In the genomic region with DNA sequence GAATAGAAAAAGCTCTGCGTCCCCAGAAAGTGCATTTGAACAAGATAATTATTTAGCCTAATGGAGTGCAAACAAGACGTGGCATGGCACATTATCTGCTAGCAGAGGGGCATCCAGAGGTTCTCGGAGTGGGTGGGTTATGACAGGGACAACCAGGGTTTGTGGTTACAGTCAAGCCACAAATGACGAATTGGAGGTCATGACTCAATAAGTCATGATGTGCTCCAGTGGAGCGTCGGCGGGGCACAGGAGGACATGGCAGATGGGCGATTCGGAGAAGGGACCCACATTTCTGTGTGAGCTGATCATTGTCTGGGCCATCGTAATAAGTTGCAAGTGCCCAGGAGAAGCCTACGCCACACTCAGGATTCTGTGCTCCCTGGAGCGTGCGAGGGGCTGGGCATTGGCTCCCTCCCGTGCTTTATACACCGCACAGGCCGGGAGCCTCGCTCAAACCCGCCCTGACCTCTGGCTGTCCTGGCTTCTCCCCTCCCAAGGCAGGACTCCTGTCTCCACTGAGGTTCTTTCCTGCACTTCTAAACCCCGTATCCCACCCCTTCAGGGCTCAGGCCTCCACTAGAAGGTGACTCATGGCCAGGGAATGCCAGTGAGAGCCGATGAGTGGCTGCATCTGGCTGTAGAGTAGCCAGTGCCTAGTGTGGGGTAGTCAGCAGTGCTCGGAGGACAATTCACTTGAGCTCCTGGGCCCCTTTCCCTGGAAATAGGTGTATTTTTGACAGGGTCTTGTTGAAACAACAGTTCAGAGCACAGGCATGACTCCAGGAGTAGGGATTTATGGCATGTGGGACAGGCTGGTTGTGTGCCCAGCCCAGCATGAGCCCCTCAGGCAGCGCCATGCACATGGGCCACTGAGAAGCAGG, we compare ENCODE assay signal across 10 cellular contexts.
DNase-seq lines count a peak whose midpoint lies in the region; ATAC-seq and TF ChIP-seq lines count a peak whose summit lies in the region.
"Had no signal": no experiment of that assay in that cellular context is flagged by ENCODE, and none has a peak within 500 bp of the region (broad histone marks: within the 10 kb centered on the region; RNA-seq: fewer than 3 reads in every experiment).

No MANE protein-coding gene starts in this region.

- TF ChIP-seq CTCF in tibial nerve (IDR thresholded peaks at IDR 0.05) = no peak

- no peaks in the 10 kb centered on the region for H3K9me3 Mint-ChIP-seq in activated CD4-positive, alpha-beta T cell treated with anti-CD3 and anti-CD28 coated beads, Interleukin-2, amount 10 ng/mL, durations not matched to agents 7 days and 5 days
- no peaks in the 10 kb centered on the region for H3K9me3 Mint-ChIP-seq in stimulated activated naive CD8-positive, alpha-beta T cell treated with anti-CD3 and anti-CD28 coated beads, Interleukin-15, Interleukin-2, amounts not matched to agents 100 ng/mL and 50 ng/mL, for 24 hours

- no peak for TF ChIP-seq EP300 in tibial nerve (IDR thresholded peaks at IDR 0.05)

- H3K9me3 ChIP-seq in tibial nerve = no peaks in the 10 kb centered on the region

- TF ChIP-seq POLR2A in tibial nerve (IDR thresholded peaks at IDR 0.05) = no peak

- H3K36me3 Mint-ChIP-seq in activated CD4-positive, alpha-beta T cell treated with anti-CD3 and anti-CD28 coated beads, Interleukin-2, amount 10 ng/mL, durations not matched to agents 7 days and 5 days (ENCODE audit: low read depth) = peaks cover 8% of the 10 kb centered on the region
- peaks cover 67% of the 10 kb centered on the region for H3K36me3 Mint-ChIP-seq in stimulated activated naive CD8-positive, alpha-beta T cell treated with anti-CD3 and anti-CD28 coated beads, Interleukin-15, Interleukin-2, amounts not matched to agents 100 ng/mL and 50 ng/mL, for 24 hours (ENCODE audit: low read depth)

- H3K27me3 ChIP-seq in tibial nerve = no peaks in the 10 kb centered on the region
- H3K27me3 ChIP-seq: cardiac muscle cell had no signal

- no peak overlapping the region for H3K4me3 ChIP-seq in tibial nerve
- H3K4me3 ChIP-seq: cardiac muscle cell had no signal

- POLR2A ChIA-PET in activated CD4-positive, alpha-beta T cell treated with anti-CD3 and anti-CD28 coated beads, Interleukin-2, amount 10 ng/mL, durations not matched to agents 7 days and 5 days (lab: Charles Lee) = no interaction called here

- CTCF ChIA-PET in activated CD4-positive, alpha-beta T cell treated with anti-CD3 and anti-CD28 coated beads, Interleukin-2, amount 10 ng/mL, durations not matched to agents 7 days and 5 days (lab: Charles Lee) = interaction anchor here (1.3 kb wide), 1 partner anchor 182 kb away, joined by 3 read pairs; no protein-coding TSS in a partner anchor

- intact Hi-C loops in left ventricle myocardium superior (cut with micrococcal nuclease) = no loop called here

- H3K27me3 Mint-ChIP-seq in activated CD4-positive, alpha-beta T cell treated with anti-CD3 and anti-CD28 coated beads, Interleukin-2, amount 10 ng/mL, durations not matched to agents 7 days and 5 days = no peaks in the 10 kb centered on the region
- H3K27me3 Mint-ChIP-seq in stimulated activated naive CD8-positive, alpha-beta T cell treated with anti-CD3 and anti-CD28 coated beads, Interleukin-15, Interleukin-2, amounts not matched to agents 100 ng/mL and 50 ng/mL, for 24 hours = no peaks in the 10 kb centered on the region

- no peak overlapping the region for H3K27ac Mint-ChIP-seq in activated CD4-positive, alpha-beta T cell treated with anti-CD3 and anti-CD28 coated beads, Interleukin-2, amount 10 ng/mL, durations not matched to agents 7 days and 5 days
- peak overlapping the region; percentile 55 for H3K27ac Mint-ChIP-seq in stimulated activated naive CD8-positive, alpha-beta T cell treated with anti-CD3 and anti-CD28 coated beads, Interleukin-15, Interleukin-2, amounts not matched to agents 100 ng/mL and 50 ng/mL, for 24 hours

- peak overlapping the region in 1 of 4 donors; percentile 36 for H3K27ac ChIP-seq in tibial nerve
- H3K27ac ChIP-seq: C4-2B, cardiac muscle cell had no signal

- DNase-seq in activated CD4-positive, alpha-beta T cell treated with anti-CD3 and anti-CD28 coated beads, Interleukin-2, amount 50 U/mL, for 48 hours = peak; percentile 15 to 28
- no peak for DNase-seq in activated CD4-positive, alpha-beta T cell treated with anti-CD3 and anti-CD28 coated beads, Interleukin-2, amount 10 ng/mL, durations not matched to agents 7 days and 5 days
- no peak for DNase-seq in left ventricle myocardium superior
- no peak for DNase-seq in G401 (ENCODE audit: low spot score)
- no peak for DNase-seq in tibial nerve (ENCODE audit: low spot score in 2 of 2)

- H3K4me1 ChIP-seq in tibial nerve = peaks cover 0 to 29% (median 3%) of the 10 kb centered on the region in 4 donors

- H3K4me3 Mint-ChIP-seq in activated CD4-positive, alpha-beta T cell treated with anti-CD3 and anti-CD28 coated beads, Interleukin-2, amount 10 ng/mL, durations not matched to agents 7 days and 5 days = no peak overlapping the region
- H3K4me3 Mint-ChIP-seq in stimulated activated naive CD8-positive, alpha-beta T cell treated with anti-CD3 and anti-CD28 coated beads, Interleukin-15, Interleukin-2, amounts not matched to agents 100 ng/mL and 50 ng/mL, for 24 hours = no peak overlapping the region

- ATAC-seq in SK-N-SH treated with all-trans-retinoic acid at 6 μM for 48 hours (peak; percentile 98), left ventricle myocardium superior (peak; percentile 62), GM21529 (IDR thresholded peaks at IDR 0.05; ENCODE audit: unreplicated experiment) (no peak)

- in situ Hi-C loops in G401 (cut with HindIII; ENCODE audit: low sequenced_read_pairs) = loop anchor here (10.0 kb wide), 1 partner anchor 198 kb away; no protein-coding TSS in a partner anchor

- WGBS in tibial nerve, 2 donors = 64 to 78% methylated on average over 22 of the region's 22 CpGs

- H3K36me3 ChIP-seq in tibial nerve = peaks cover 0 to 52% (median 0%) of the 10 kb centered on the region in 3 donors
- H3K36me3 ChIP-seq: cardiac muscle cell had no signal

- no peaks in the 10 kb centered on the region for H3K4me1 Mint-ChIP-seq in activated CD4-positive, alpha-beta T cell treated with anti-CD3 and anti-CD28 coated beads, Interleukin-2, amount 10 ng/mL, durations not matched to agents 7 days and 5 days
- peaks cover 6% of the 10 kb centered on the region for H3K4me1 Mint-ChIP-seq in stimulated activated naive CD8-positive, alpha-beta T cell treated with anti-CD3 and anti-CD28 coated beads, Interleukin-15, Interleukin-2, amounts not matched to agents 100 ng/mL and 50 ng/mL, for 24 hours (ENCODE audit: low read depth)

TF ChIP-seq in SK-N-SH treated with all-trans-retinoic acid at 6 μM for 48 hours, 23 proteins besides CTCF, POLR2A, EP300 and RAD21:
- TF ChIP-seq, protein P1, sequence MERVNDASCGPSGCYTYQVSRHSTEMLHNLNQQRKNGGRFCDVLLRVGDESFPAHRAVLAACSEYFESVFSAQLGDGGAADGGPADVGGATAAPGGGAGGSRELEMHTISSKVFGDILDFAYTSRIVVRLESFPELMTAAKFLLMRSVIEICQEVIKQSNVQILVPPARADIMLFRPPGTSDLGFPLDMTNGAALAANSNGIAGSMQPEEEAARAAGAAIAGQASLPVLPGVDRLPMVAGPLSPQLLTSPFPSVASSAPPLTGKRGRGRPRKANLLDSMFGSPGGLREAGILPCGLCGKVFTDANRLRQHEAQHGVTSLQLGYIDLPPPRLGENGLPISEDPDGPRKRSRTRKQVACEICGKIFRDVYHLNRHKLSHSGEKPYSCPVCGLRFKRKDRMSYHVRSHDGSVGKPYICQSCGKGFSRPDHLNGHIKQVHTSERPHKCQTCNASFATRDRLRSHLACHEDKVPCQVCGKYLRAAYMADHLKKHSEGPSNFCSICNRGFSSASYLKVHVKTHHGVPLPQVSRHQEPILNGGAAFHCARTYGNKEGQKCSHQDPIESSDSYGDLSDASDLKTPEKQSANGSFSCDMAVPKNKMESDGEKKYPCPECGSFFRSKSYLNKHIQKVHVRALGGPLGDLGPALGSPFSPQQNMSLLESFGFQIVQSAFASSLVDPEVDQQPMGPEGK (CRISPR knock-in tag; IDR thresholded peaks at IDR 0.05; ENCODE audit: borderline replicate concordance) = no peak
- TF ChIP-seq CSDC2 (CRISPR knock-in tag; IDR thresholded peaks at IDR 0.05) = no peak
- no peak for TF ChIP-seq TOX (CRISPR knock-in tag; IDR thresholded peaks at IDR 0.05; ENCODE audit: borderline replicate concordance)
- no peak for TF ChIP-seq ZNF565 (CRISPR knock-in tag; conservative IDR thresholded peaks at IDR 0.05; ENCODE audit: low read depth)
- TF ChIP-seq, protein P2, sequence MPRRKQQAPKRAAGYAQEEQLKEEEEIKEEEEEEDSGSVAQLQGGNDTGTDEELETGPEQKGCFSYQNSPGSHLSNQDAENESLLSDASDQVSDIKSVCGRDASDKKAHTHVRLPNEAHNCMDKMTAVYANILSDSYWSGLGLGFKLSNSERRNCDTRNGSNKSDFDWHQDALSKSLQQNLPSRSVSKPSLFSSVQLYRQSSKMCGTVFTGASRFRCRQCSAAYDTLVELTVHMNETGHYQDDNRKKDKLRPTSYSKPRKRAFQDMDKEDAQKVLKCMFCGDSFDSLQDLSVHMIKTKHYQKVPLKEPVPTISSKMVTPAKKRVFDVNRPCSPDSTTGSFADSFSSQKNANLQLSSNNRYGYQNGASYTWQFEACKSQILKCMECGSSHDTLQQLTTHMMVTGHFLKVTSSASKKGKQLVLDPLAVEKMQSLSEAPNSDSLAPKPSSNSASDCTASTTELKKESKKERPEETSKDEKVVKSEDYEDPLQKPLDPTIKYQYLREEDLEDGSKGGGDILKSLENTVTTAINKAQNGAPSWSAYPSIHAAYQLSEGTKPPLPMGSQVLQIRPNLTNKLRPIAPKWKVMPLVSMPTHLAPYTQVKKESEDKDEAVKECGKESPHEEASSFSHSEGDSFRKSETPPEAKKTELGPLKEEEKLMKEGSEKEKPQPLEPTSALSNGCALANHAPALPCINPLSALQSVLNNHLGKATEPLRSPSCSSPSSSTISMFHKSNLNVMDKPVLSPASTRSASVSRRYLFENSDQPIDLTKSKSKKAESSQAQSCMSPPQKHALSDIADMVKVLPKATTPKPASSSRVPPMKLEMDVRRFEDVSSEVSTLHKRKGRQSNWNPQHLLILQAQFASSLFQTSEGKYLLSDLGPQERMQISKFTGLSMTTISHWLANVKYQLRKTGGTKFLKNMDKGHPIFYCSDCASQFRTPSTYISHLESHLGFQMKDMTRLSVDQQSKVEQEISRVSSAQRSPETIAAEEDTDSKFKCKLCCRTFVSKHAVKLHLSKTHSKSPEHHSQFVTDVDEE (CRISPR knock-in tag; IDR thresholded peaks at IDR 0.05) = no peak
- TF ChIP-seq ISL1 (CRISPR knock-in tag; IDR thresholded peaks at IDR 0.05) = no peak
- no peak for TF ChIP-seq ZNF8 (CRISPR knock-in tag; IDR thresholded peaks at IDR 0.05)
- TF ChIP-seq SNAI2 (CRISPR knock-in tag; IDR thresholded peaks at IDR 0.05) = no peak
- no peak for TF ChIP-seq GLIS3 (CRISPR knock-in tag; IDR thresholded peaks at IDR 0.05)
- TF ChIP-seq ESRRG (CRISPR knock-in tag; IDR thresholded peaks at IDR 0.05) = no peak
- no peak for TF ChIP-seq OSR1 (CRISPR knock-in tag; IDR thresholded peaks at IDR 0.05)
- TF ChIP-seq ZFP30 (CRISPR knock-in tag; IDR thresholded peaks at IDR 0.05) = no peak

Comparison
In these comparisons a context has a peak if more than half of its experiments do, and no peak if none do; other contexts are left out.
1. DNase-seq: peak in activated CD4-positive, alpha-beta T cell treated with anti-CD3 and anti-CD28 coated beads, Interleukin-2, amount 50 U/mL, for 48 hours (2 of 2); none in activated CD4-positive, alpha-beta T cell treated with anti-CD3 and anti-CD28 coated beads, Interleukin-2, amount 10 ng/mL, durations not matched to agents 7 days and 5 days (single experiment), left ventricle myocardium superior (single experiment), G401 (single experiment) and tibial nerve (0 of 2).